4 cellular contexts compared by ENCODE assay signal in genomic region chr19:47792616-47793015, GRCh38.
TF ChIP-seq lines count a peak whose summit lies in the region.

No MANE protein-coding gene starts in this region.

TF ChIP-seq in SK-N-SH treated with all-trans-retinoic acid at 6 μM for 48 hours, 23 proteins besides CTCF, POLR2A, EP300 and RAD21:
- no peak for TF ChIP-seq CSDC2 (CRISPR knock-in tag; IDR thresholded peaks at IDR 0.05)
- peak; percentile 99 for TF ChIP-seq ZNF8 (CRISPR knock-in tag; IDR thresholded peaks at IDR 0.05)
- TF ChIP-seq ZC3H10 (CRISPR knock-in tag; IDR thresholded peaks at IDR 0.05), result no peak
TF ChIP-seq in SK-N-SH treated with all-trans-retinoic acid at 6 μM for 48 hours: peak in this region for 1.

TF ChIP-seq in SK-N-SH, 30 proteins besides CTCF, POLR2A, EP300 and RAD21:
- no peak for TF ChIP-seq TCF12 (IDR thresholded peaks at IDR 0.05)
- no peak for TF ChIP-seq YY1 (IDR thresholded peaks at IDR 0.05; ENCODE audit: low read depth)
- no peak for TF ChIP-seq MAX (IDR thresholded peaks at IDR 0.05; ENCODE audit: low read depth)
- TF ChIP-seq IRF3 (IDR thresholded peaks at IDR 0.05; ENCODE audit: low read depth, low read length), result no peak
- no peak for TF ChIP-seq NFIC (IDR thresholded peaks at IDR 0.05; ENCODE audit: borderline replicate concordance)
- TF ChIP-seq USF2 (IDR thresholded peaks at IDR 0.05; ENCODE audit: borderline replicate concordance, low read depth, low read length), result no peak
- TF ChIP-seq RCOR1 (IDR thresholded peaks at IDR 0.05; ENCODE audit: low read length), result no peak
- TF ChIP-seq TAF1 (IDR thresholded peaks at IDR 0.05; ENCODE audit: borderline replicate concordance, low read depth, low read length), result no peak
- no peak for TF ChIP-seq FOXJ3 (CRISPR knock-in tag; IDR thresholded peaks at IDR 0.05)

TF ChIP-seq in WTC11, 78 proteins besides CTCF, POLR2A, EP300 and RAD21:
- TF ChIP-seq CDX4 (CRISPR knock-in tag; IDR thresholded peaks at IDR 0.05; ENCODE audit: borderline replicate concordance), result no peak
- no peak for TF ChIP-seq NR2C2 (CRISPR knock-in tag; IDR thresholded peaks at IDR 0.05)
- no peak for TF ChIP-seq STAT6 (CRISPR knock-in tag; conservative IDR thresholded peaks at IDR 0.05; ENCODE audit: low read depth)
- TF ChIP-seq GTF2I (CRISPR knock-in tag; conservative IDR thresholded peaks at IDR 0.05), result peak; percentile 87
- TF ChIP-seq ZNF423 (CRISPR knock-in tag; IDR thresholded peaks at IDR 0.05), result no peak
- no peak for TF ChIP-seq SMAD4 (CRISPR knock-in tag; IDR thresholded peaks at IDR 0.05)
- TF ChIP-seq IRF2 (CRISPR knock-in tag; IDR thresholded peaks at IDR 0.05; ENCODE audit: borderline replicate concordance, low read depth), result no peak
- no peak for TF ChIP-seq ZNF396 (CRISPR knock-in tag; IDR thresholded peaks at IDR 0.05; ENCODE audit: borderline replicate concordance)
- TF ChIP-seq ZNF425 (CRISPR knock-in tag; conservative IDR thresholded peaks at IDR 0.05), result no peak

TF ChIP-seq in H1, 55 proteins besides CTCF, POLR2A, EP300 and RAD21:
- TF ChIP-seq KDM1A (IDR thresholded peaks at IDR 0.05; ENCODE audit: borderline replicate concordance, low read length), result peak; percentile 83; the same call in 1 of the 2 replicates
- TF ChIP-seq TAF7 (optimal IDR thresholded peaks at IDR 0.05; ENCODE audit: borderline replicate concordance, low read depth, low read length), result no peak
- TF ChIP-seq SIN3A (conservative IDR thresholded peaks at IDR 0.05 in 1 of 2, IDR thresholded peaks at IDR 0.05 in 1 of 2; ENCODE audit: low read depth in 1 of 2, low read length in 2 of 2), result no peak
- TF ChIP-seq PHF8 (conservative IDR thresholded peaks at IDR 0.05; ENCODE audit: low read depth, low read length), result no peak
- peak in 1 of 2 experiments; percentile 63; a peak in 1 of 4 replicates for TF ChIP-seq HDAC2 (IDR thresholded peaks at IDR 0.05; ENCODE audit: borderline replicate concordance in 1 of 2, low read depth in 2 of 2, low read length in 2 of 2)
